In genomic region chr1:14897997-14898645, GRCh38 we compare ENCODE assay signal across 25 cellular contexts.
"Had no signal": no experiment of that assay in that cellular context is flagged by ENCODE, and none has a peak within 500 bp of the region (broad histone marks: within the 10 kb centered on the region; RNA-seq: fewer than 3 reads in every experiment).

No MANE protein-coding gene starts in this region.

- H3K9me3 ChIP-seq: ascending aorta, Peyer's patch, SJCRH30 had no signal

- H3K27ac Mint-ChIP-seq: activated CD8-positive, alpha-beta T cell treated with anti-CD3 and anti-CD28 coated beads for 36 hours; activated naive CD4-positive, alpha-beta T cell treated with anti-CD3 and anti-CD28 coated beads, Interleukin-2, amount 10 ng/mL, durations not matched to agents 7 days and 5 days; activated naive CD8-positive, alpha-beta T cell treated with anti-CD3 and anti-CD28 coated beads, Interleukin-2, amount 10 ng/mL, durations not matched to agents 7 days and 5 days; activated T-cell treated with anti-CD3 and anti-CD28 coated beads, Interleukin-2, amount 50 U/mL, for 72 hours; activated T-helper 2 cell treated with anti-CD3 and anti-CD28 coated beads, Interferon-gamma antibody, Interleukin-2, Interleukin-4, amounts not matched to agents 10 μg/mL and 5 μg/mL and 100 μg/mL, durations not matched to agents 14 hours and 24 hours and 36 hours; T-helper 17 cell had no signal

- H3K9ac ChIP-seq: KMS-11 had no signal

- H3K27me3 Mint-ChIP-seq: brain had no signal

- H3K36me3 ChIP-seq: ascending aorta, cardiac muscle cell, Peyer's patch, SJCRH30, WERI-Rb-1 had no signal

- DNase-seq: activated CD4-positive, alpha-beta T cell treated with anti-CD3 and anti-CD28 coated beads for 4 hours; activated CD8-positive, alpha-beta memory T cell treated with anti-CD3 and anti-CD28 coated beads, Interleukin-2, amount 50 U/mL, for 4 hours; activated CD8-positive, alpha-beta T cell treated with anti-CD3 and anti-CD28 coated beads for 36 hours; activated gamma-delta T cell treated with Interleukin-2 at 50 U/mL for 16 hours; activated naive CD4-positive, alpha-beta T cell treated with anti-CD3 and anti-CD28 coated beads, Interleukin-2, amount 10 ng/mL, durations not matched to agents 7 days and 5 days; activated naive CD8-positive, alpha-beta T cell treated with anti-CD3 and anti-CD28 coated beads, Interleukin-2, amount 10 ng/mL, durations not matched to agents 7 days and 5 days; activated T-cell treated with anti-CD3 and anti-CD28 coated beads, Interleukin-2, amount 50 U/mL, for 72 hours; cerebellar nuclear complex; NCI-H1092; NCI-H1417; NCI-H2029; NCI-H510A treated with DMSO at 0.1 percent for 48 hours; NCI-H69; Peyer's patch; Right ventricle myocardium superior; SJCRH30; T-helper 17 cell; T-helper 9 cell; WERI-Rb-1 had no signal

- H3K4me2 ChIP-seq: KMS-11 had no signal

- H3K4me3 Mint-ChIP-seq: activated CD8-positive, alpha-beta T cell treated with anti-CD3 and anti-CD28 coated beads for 36 hours; activated naive CD4-positive, alpha-beta T cell treated with anti-CD3 and anti-CD28 coated beads, Interleukin-2, amount 10 ng/mL, durations not matched to agents 7 days and 5 days; activated naive CD8-positive, alpha-beta T cell treated with anti-CD3 and anti-CD28 coated beads, Interleukin-2, amount 10 ng/mL, durations not matched to agents 7 days and 5 days; activated T-cell treated with anti-CD3 and anti-CD28 coated beads, Interleukin-2, amount 50 U/mL, for 72 hours; brain; T-helper 17 cell had no signal

- H3K9me3 Mint-ChIP-seq: activated CD8-positive, alpha-beta T cell treated with anti-CD3 and anti-CD28 coated beads for 36 hours; activated naive CD4-positive, alpha-beta T cell treated with anti-CD3 and anti-CD28 coated beads, Interleukin-2, amount 10 ng/mL, durations not matched to agents 7 days and 5 days; activated naive CD8-positive, alpha-beta T cell treated with anti-CD3 and anti-CD28 coated beads, Interleukin-2, amount 10 ng/mL, durations not matched to agents 7 days and 5 days; activated T-cell treated with anti-CD3 and anti-CD28 coated beads, Interleukin-2, amount 50 U/mL, for 72 hours; activated T-helper 2 cell treated with anti-CD3 and anti-CD28 coated beads, Interferon-gamma antibody, Interleukin-2, Interleukin-4, amounts not matched to agents 10 μg/mL and 5 μg/mL and 100 μg/mL, durations not matched to agents 14 hours and 24 hours and 36 hours had no signal

- H3K4me3 ChIP-seq: ascending aorta, cardiac muscle cell, Peyer's patch, SJCRH30 had no signal

- H3K27me3 ChIP-seq: ascending aorta, cardiac muscle cell, Peyer's patch had no signal

- H3K27ac ChIP-seq: ascending aorta, cardiac muscle cell, KMS-11, Peyer's patch, RWPE1, SJCRH30, WERI-Rb-1 had no signal

- H3K36me3 Mint-ChIP-seq: activated naive CD4-positive, alpha-beta T cell treated with anti-CD3 and anti-CD28 coated beads, Interleukin-2, amount 10 ng/mL, durations not matched to agents 7 days and 5 days; activated naive CD8-positive, alpha-beta T cell treated with anti-CD3 and anti-CD28 coated beads, Interleukin-2, amount 10 ng/mL, durations not matched to agents 7 days and 5 days; brain had no signal

- H3K4me1 Mint-ChIP-seq: activated naive CD4-positive, alpha-beta T cell treated with anti-CD3 and anti-CD28 coated beads, Interleukin-2, amount 10 ng/mL, durations not matched to agents 7 days and 5 days; activated naive CD8-positive, alpha-beta T cell treated with anti-CD3 and anti-CD28 coated beads, Interleukin-2, amount 10 ng/mL, durations not matched to agents 7 days and 5 days; T-helper 17 cell had no signal

- H3K4me1 ChIP-seq: ascending aorta, Peyer's patch, SJCRH30 had no signal
